Comparison of ENCODE assay signal across 2 cellular contexts in the genomic region with DNA sequence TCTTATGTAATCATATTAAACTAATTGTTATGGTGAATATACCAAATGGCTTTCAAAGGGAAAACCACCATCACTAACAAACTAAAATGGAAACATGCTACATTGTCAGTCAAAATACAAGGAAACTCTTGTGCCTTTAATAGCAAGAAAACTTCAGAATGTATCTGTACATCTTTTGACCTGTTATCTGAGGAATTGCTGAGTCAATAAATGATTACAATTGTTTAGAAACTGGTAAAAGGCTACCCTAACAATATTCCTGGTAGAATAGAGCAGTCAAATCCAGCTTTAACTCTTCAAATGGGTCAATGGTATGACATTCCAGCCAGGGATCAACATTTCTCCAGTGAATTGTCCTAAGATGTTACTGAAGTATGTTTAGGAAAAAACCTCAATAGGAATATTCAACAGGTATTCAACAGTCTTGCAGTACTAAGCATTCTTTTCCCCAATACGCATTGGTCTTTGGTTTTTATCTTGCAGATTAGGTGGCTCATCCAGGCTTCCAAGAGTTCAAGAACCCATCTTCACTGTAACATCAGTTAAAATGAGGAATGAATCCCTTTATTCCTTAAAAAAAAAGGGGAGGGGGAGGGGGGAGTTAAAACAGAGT.
TF ChIP-seq lines count a peak whose summit lies in the region.

No MANE protein-coding gene starts in this region.

TF ChIP-seq in HEK293, 187 proteins besides CTCF, POLR2A, EP300 and RAD21 (continued from another document):
- TF ChIP-seq ZNF112 (tag by site-specific recombination; IDR thresholded peaks at IDR 0.05): no peak
- no peak for TF ChIP-seq ZNF16 (tag by site-specific recombination; IDR thresholded peaks at IDR 0.05; ENCODE audit: low read depth)
- peak; percentile 60; the same call in 1 of the 2 replicates for TF ChIP-seq SCRT1 (tag by site-specific recombination; IDR thresholded peaks at IDR 0.05; ENCODE audit: borderline replicate concordance)

TF ChIP-seq in WTC11, 78 proteins besides CTCF, POLR2A, EP300 and RAD21:
- TF ChIP-seq MXD4 (CRISPR knock-in tag; IDR thresholded peaks at IDR 0.05; ENCODE audit: borderline replicate concordance) (no peak), SMAD4 (CRISPR knock-in tag; IDR thresholded peaks at IDR 0.05) (no peak), RELA (CRISPR knock-in tag; IDR thresholded peaks at IDR 0.05; ENCODE audit: borderline replicate concordance) (no peak), FOXJ3 (CRISPR knock-in tag; IDR thresholded peaks at IDR 0.05; ENCODE audit: borderline replicate concordance) (no peak), ATF6 (CRISPR knock-in tag; IDR thresholded peaks at IDR 0.05) (no peak), USF2 (CRISPR knock-in tag; IDR thresholded peaks at IDR 0.05) (no peak), PRRX2 (CRISPR knock-in tag; IDR thresholded peaks at IDR 0.05) (no peak), PREB (CRISPR knock-in tag; IDR thresholded peaks at IDR 0.05; ENCODE audit: borderline replicate concordance) (no peak), NFATC4 (CRISPR knock-in tag; IDR thresholded peaks at IDR 0.05) (no peak)
- TF ChIP-seq, protein P1, sequence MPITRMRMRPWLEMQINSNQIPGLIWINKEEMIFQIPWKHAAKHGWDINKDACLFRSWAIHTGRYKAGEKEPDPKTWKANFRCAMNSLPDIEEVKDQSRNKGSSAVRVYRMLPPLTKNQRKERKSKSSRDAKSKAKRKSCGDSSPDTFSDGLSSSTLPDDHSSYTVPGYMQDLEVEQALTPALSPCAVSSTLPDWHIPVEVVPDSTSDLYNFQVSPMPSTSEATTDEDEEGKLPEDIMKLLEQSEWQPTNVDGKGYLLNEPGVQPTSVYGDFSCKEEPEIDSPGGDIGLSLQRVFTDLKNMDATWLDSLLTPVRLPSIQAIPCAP (CRISPR knock-in tag; IDR thresholded peaks at IDR 0.05): no peak
TF ChIP-seq in WTC11: peak in this region for 0.
